In the genomic region with DNA sequence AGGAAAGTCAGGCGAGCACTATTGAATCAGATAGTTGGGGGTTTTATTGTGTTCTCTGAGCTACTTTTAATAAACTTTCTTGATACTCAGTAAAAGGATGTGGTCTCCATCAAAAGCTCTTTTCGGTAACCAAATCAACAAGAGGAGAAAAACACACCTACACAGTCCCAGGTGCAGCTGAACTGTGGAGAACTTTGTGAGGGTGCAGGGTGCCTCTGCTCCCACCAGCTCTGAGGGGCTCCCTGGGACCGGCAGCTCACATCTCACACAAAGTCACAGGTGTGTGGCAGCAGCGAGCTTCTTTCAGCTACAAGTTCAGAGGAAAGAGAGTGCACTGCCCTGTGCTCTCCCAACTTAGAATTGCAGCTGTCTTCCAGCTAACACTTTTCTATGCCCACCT, we compare ENCODE assay signal across 2 cellular contexts.
TF ChIP-seq lines count a peak whose summit lies in the region.

No MANE protein-coding gene starts in this region.

TF ChIP-seq in SK-N-SH, 30 proteins besides CTCF, POLR2A, EP300 and RAD21 (continued from another document):
- TF ChIP-seq TAF1 (IDR thresholded peaks at IDR 0.05; ENCODE audit: borderline replicate concordance, low read depth, low read length), result no peak

TF ChIP-seq in SK-N-SH treated with all-trans-retinoic acid at 6 μM for 48 hours, 23 proteins besides CTCF, POLR2A, EP300 and RAD21 (continued from another document):
- TF ChIP-seq, protein P1, sequence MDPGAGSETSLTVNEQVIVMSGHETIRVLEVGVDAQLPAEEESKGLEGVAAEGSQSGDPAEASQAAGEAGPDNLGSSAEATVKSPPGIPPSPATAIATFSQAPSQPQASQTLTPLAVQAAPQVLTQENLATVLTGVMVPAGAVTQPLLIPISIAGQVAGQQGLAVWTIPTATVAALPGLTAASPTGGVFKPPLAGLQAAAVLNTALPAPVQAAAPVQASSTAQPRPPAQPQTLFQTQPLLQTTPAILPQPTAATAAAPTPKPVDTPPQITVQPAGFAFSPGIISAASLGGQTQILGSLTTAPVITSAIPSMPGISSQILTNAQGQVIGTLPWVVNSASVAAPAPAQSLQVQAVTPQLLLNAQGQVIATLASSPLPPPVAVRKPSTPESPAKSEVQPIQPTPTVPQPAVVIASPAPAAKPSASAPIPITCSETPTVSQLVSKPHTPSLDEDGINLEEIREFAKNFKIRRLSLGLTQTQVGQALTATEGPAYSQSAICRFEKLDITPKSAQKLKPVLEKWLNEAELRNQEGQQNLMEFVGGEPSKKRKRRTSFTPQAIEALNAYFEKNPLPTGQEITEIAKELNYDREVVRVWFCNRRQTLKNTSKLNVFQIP (CRISPR knock-in tag; IDR thresholded peaks at IDR 0.05; ENCODE audit: borderline replicate concordance, low read depth), result no peak
